In the genomic region with DNA sequence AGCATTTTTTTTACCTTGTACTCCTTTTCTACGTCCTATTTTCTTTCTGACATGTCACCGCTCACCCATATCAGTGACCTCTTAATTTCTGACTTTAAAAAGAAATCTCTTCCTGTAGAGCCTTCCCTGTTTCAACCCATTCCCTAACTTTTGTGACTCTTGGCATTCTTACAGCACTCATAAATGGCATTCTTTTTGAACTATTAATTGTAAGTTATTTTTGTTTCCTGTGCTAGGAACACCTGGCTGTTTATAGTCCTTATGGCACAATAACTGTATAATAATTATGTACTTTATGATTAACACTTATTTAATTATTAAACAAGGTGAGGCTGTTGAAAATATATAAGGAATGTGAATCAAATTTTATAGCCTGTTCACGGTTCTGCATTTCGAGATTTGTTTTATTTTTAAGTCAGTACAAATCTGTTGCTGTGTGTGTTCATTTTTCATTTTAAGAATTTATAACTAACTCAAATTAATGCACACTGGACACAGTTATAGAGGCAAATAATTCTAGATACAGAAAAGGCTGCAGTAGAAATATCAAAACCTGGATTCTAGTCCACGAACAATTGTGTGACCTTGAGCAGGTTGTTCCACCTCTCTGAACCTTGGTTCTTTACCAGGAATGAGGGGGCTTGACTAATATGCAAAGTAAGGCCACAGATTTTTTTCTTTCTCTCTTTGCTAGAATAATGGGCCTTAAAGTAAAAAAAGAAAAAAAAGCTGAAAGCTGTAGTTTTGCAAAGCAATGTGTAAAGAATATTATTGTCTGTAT, we compare ENCODE assay signal across 1 cellular context.
TF ChIP-seq lines count a peak whose summit lies in the region.

No MANE protein-coding gene starts in this region.

TF ChIP-seq in HepG2, 621 proteins besides CTCF, POLR2A, EP300 and RAD21 (continued from another document):
- TF ChIP-seq, protein P1, sequence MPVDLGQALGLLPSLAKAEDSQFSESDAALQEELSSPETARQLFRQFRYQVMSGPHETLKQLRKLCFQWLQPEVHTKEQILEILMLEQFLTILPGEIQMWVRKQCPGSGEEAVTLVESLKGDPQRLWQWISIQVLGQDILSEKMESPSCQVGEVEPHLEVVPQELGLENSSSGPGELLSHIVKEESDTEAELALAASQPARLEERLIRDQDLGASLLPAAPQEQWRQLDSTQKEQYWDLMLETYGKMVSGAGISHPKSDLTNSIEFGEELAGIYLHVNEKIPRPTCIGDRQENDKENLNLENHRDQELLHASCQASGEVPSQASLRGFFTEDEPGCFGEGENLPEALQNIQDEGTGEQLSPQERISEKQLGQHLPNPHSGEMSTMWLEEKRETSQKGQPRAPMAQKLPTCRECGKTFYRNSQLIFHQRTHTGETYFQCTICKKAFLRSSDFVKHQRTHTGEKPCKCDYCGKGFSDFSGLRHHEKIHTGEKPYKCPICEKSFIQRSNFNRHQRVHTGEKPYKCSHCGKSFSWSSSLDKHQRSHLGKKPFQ (CRISPR knock-in tag; IDR thresholded peaks at IDR 0.05; ENCODE audit: insufficient replicate concordance): peak; percentile 19
- TF ChIP-seq, protein P2, sequence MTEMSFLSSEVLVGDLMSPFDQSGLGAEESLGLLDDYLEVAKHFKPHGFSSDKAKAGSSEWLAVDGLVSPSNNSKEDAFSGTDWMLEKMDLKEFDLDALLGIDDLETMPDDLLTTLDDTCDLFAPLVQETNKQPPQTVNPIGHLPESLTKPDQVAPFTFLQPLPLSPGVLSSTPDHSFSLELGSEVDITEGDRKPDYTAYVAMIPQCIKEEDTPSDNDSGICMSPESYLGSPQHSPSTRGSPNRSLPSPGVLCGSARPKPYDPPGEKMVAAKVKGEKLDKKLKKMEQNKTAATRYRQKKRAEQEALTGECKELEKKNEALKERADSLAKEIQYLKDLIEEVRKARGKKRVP (CRISPR knock-in tag; IDR thresholded peaks at IDR 0.05): no peak
- 0 out of 2 replicates have a peak, but pooled peaks have one; percentile 8 for TF ChIP-seq FOXO1 (CRISPR knock-in tag; IDR thresholded peaks at IDR 0.05)
- TF ChIP-seq, protein P3, sequence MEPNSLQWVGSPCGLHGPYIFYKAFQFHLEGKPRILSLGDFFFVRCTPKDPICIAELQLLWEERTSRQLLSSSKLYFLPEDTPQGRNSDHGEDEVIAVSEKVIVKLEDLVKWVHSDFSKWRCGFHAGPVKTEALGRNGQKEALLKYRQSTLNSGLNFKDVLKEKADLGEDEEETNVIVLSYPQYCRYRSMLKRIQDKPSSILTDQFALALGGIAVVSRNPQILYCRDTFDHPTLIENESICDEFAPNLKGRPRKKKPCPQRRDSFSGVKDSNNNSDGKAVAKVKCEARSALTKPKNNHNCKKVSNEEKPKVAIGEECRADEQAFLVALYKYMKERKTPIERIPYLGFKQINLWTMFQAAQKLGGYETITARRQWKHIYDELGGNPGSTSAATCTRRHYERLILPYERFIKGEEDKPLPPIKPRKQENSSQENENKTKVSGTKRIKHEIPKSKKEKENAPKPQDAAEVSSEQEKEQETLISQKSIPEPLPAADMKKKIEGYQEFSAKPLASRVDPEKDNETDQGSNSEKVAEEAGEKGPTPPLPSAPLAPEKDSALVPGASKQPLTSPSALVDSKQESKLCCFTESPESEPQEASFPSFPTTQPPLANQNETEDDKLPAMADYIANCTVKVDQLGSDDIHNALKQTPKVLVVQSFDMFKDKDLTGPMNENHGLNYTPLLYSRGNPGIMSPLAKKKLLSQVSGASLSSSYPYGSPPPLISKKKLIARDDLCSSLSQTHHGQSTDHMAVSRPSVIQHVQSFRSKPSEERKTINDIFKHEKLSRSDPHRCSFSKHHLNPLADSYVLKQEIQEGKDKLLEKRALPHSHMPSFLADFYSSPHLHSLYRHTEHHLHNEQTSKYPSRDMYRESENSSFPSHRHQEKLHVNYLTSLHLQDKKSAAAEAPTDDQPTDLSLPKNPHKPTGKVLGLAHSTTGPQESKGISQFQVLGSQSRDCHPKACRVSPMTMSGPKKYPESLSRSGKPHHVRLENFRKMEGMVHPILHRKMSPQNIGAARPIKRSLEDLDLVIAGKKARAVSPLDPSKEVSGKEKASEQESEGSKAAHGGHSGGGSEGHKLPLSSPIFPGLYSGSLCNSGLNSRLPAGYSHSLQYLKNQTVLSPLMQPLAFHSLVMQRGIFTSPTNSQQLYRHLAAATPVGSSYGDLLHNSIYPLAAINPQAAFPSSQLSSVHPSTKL (CRISPR knock-in tag; IDR thresholded peaks at IDR 0.05): peak; percentile 29; the same call in 1 of the 2 replicates
- TF ChIP-seq KLF12 (CRISPR knock-in tag; IDR thresholded peaks at IDR 0.05; ENCODE audit: borderline replicate concordance): no peak
- TF ChIP-seq ZNF101 (CRISPR knock-in tag; IDR thresholded peaks at IDR 0.05; ENCODE audit: borderline replicate concordance, low read depth): no peak
- peak; percentile 51 for TF ChIP-seq TEAD3 (CRISPR knock-in tag; optimal IDR thresholded peaks at IDR 0.05; ENCODE audit: borderline replicate concordance)
- 0 out of 2 replicates have a peak, but pooled peaks have one; percentile 59 for TF ChIP-seq SSRP1 (CRISPR knock-in tag; IDR thresholded peaks at IDR 0.05)
- TF ChIP-seq ERF (CRISPR knock-in tag; IDR thresholded peaks at IDR 0.05): peak; percentile 25; the same call in 1 of the 2 replicates
- TF ChIP-seq SAP130 (CRISPR knock-in tag; IDR thresholded peaks at IDR 0.05; ENCODE audit: low read depth): peak; percentile 37
- peak; percentile 21; the same call in 1 of the 2 replicates for TF ChIP-seq GATAD2A (CRISPR knock-in tag; IDR thresholded peaks at IDR 0.05)
TF ChIP-seq in HepG2: peak in this region for 38.
